In genomic region chr11:30150425-30150824, GRCh38 we compare ENCODE assay signal across 22 cellular contexts.
"Had no signal": no experiment of that assay in that cellular context is flagged by ENCODE, and none has a peak within 500 bp of the region (broad histone marks: within the 10 kb centered on the region; RNA-seq: fewer than 3 reads in every experiment).

No MANE protein-coding gene starts in this region.

- H3K27ac ChIP-seq: colonic mucosa, dorsolateral prefrontal cortex, epithelial cell of prostate, gastroesophageal sphincter, neutrophil, ovary, right lobe of liver, skin epidermis, transverse colon had no signal

- DNase-seq: activated CD8-positive, alpha-beta memory T cell treated with anti-CD3 and anti-CD28 coated beads for 24 hours; activated CD8-positive, alpha-beta memory T cell treated with anti-CD3 and anti-CD28 coated beads, Interleukin-2, amount 50 U/mL, for 4 hours; activated naive CD4-positive, alpha-beta T cell treated with Interleukin-2 at 50 U/mL for 16 hours; activated naive CD8-positive, alpha-beta T cell treated with anti-CD3 and anti-CD28 coated beads, Interleukin-2, amount 10 ng/mL, durations not matched to agents 7 days and 5 days; activated T-cell treated with anti-CD3 and anti-CD28 coated beads, Interleukin-2, amount 50 U/mL, for 24 hours; amygdala; colonic mucosa; dorsolateral prefrontal cortex; head of caudate nucleus; ovary; right lobe of liver; stimulated activated CD4-positive, alpha-beta T cell treated with anti-CD3 and anti-CD28 coated beads, Interleukin-1b, Interleukin-23, amount 100 ng/mL, for 48 hours; stimulated activated naive CD8-positive, alpha-beta T cell treated with anti-CD3 and anti-CD28 coated beads, Interleukin-15, amount 100 ng/mL, for 72 hours; T-cell; transverse colon had no signal

- H3K4me1 ChIP-seq: colonic mucosa, right lobe of liver, transverse colon had no signal

- H3K27me3 ChIP-seq: colonic mucosa, gastroesophageal sphincter, neutrophil, ovary, right lobe of liver, transverse colon had no signal

- H3K4me3 ChIP-seq: colonic mucosa, dorsolateral prefrontal cortex, gastroesophageal sphincter, ovary, right lobe of liver, skin epidermis, transverse colon had no signal

- H3K9me3 ChIP-seq: colonic mucosa, gastroesophageal sphincter, neutrophil, ovary, right lobe of liver, transverse colon had no signal

- H3K36me3 ChIP-seq: colonic mucosa, gastroesophageal sphincter, neutrophil, ovary, right lobe of liver, transverse colon had no signal

- ATAC-seq: gastroesophageal sphincter; left lobe of liver; right lobe of liver; SK-N-SH treated with all-trans-retinoic acid at 6 μM for 48 hours; stimulated activated effector memory CD8-positive, alpha-beta T cell treated with anti-CD3 and anti-CD28 coated beads, Interleukin-12 subunit alpha, Interleukin-12 subunit beta, amount 100 ng/mL, for 72 hours; stimulated activated naive CD8-positive, alpha-beta T cell treated with anti-CD3 and anti-CD28 coated beads, Interleukin-15, amount 100 ng/mL, for 72 hours; T-cell had no signal
